8 cellular contexts compared by ENCODE assay signal in the genomic region with DNA sequence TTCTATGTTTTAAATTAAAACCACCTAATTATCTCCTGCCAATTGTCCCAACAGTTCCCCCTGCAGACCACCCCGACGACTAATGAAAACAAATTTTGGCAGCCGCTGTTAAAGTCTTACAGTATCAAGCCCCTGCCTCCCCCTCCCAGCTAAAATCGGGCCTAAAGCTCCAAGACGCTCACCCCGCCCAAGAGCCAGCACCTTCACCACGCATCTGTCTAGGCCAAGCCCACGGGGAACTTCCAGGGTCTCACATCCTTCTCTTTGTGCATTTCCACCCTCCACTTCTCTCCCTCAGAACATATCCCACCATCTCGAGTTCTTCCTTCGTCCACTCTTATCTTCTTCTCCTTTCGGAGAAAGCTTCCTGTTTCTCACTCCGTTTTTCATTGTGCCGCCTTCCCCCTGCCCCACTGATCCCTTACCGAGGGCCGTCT. TPM values are rescaled to one million over a fixed set of nuclear protein-coding genes. Genes with fewer than 3 reads are reported as not detected.
DNase-seq lines count a peak whose midpoint lies in the region; ATAC-seq and TF ChIP-seq lines count a peak whose summit lies in the region.

No MANE protein-coding gene starts in this region.

- H3K9me3 Mint-ChIP-seq in stimulated activated naive B cell treated with anti-CD40 and anti-IgM and Interleukin-4, amounts not matched to agents 10 μg/mL and 1 μg/mL and 100 μg/mL, for 72 hours: no peaks in the 10 kb centered on the region

- H3K4me1 Mint-ChIP-seq in stimulated activated naive B cell treated with anti-CD40 and anti-IgM and Interleukin-4, amounts not matched to agents 10 μg/mL and 1 μg/mL and 100 μg/mL, for 72 hours: peaks cover 19 to 32% of the 10 kb centered on the region in 2 donors

- peak overlapping the region; percentile 97 for H3K27ac Mint-ChIP-seq in stimulated activated naive B cell treated with anti-CD40 and anti-IgM and Interleukin-4, amounts not matched to agents 10 μg/mL and 1 μg/mL and 100 μg/mL, for 72 hours

- DNase-seq in GM10266 (ENCODE audit: extremely low spot score) (peak; percentile 11), RPMI7951 (ENCODE audit: low read depth) (peak; percentile 20), body of pancreas (peak in 3 of 4 donors; percentile 12 to 25 (median 15)), lower leg skin (ENCODE audit: low spot score in 2 of 2) (peak in 1 of 2 donors; percentile 23), GM13977 (ENCODE audit: low spot score) (no peak)
- no peak for DNase-seq in stimulated activated naive B cell treated with anti-CD40 and anti-IgM and Interleukin-4, amounts not matched to agents 10 μg/mL and 1 μg/mL and 100 μg/mL, for 72 hours

- no peaks in the 10 kb centered on the region for H3K9me3 ChIP-seq in body of pancreas

- H3K4me1 ChIP-seq in body of pancreas: peaks cover 30% of the 10 kb centered on the region

- H3K4me3 Mint-ChIP-seq in stimulated activated naive B cell treated with anti-CD40 and anti-IgM and Interleukin-4, amounts not matched to agents 10 μg/mL and 1 μg/mL and 100 μg/mL, for 72 hours: peak overlapping the region; percentile 89 to 97

- H3K27me3 Mint-ChIP-seq in stimulated activated naive B cell treated with anti-CD40 and anti-IgM and Interleukin-4, amounts not matched to agents 10 μg/mL and 1 μg/mL and 100 μg/mL, for 72 hours: no peaks in the 10 kb centered on the region

- no peak for TF ChIP-seq POLR2A in body of pancreas (IDR thresholded peaks at IDR 0.05)
- TF ChIP-seq POLR2A in lower leg skin (IDR thresholded peaks at IDR 0.05): no peak

- H3K4me3 ChIP-seq in body of pancreas: peak overlapping the region; percentile 78 to 97
- peak overlapping the region; percentile 97 for H3K4me3 ChIP-seq in lower leg skin (ENCODE audit: low read depth, poor library complexity, severe bottlenecking)

- intact Hi-C loops in body of pancreas (cut with DNase I) (no loop called here), lower leg skin (cut with DNase I; ENCODE audit: low total_unique reads) (no loop called here)

- peaks cover 21 to 36% of the 10 kb centered on the region in 2 donors for H3K36me3 Mint-ChIP-seq in stimulated activated naive B cell treated with anti-CD40 and anti-IgM and Interleukin-4, amounts not matched to agents 10 μg/mL and 1 μg/mL and 100 μg/mL, for 72 hours

- H3K36me3 ChIP-seq in body of pancreas (replicated peaks in 1 of 2; ENCODE audit: insufficient read depth in 1 of 2, low read depth in 2 of 2): peaks cover 0 to 6% of the 10 kb centered on the region in 2 donors

- no peaks in the 10 kb centered on the region for H3K27me3 ChIP-seq in body of pancreas

- ATAC-seq in HG02885 (IDR thresholded peaks at IDR 0.05; ENCODE audit: poor library complexity, unreplicated experiment) (peak; percentile 1), body of pancreas (no peak), HG03095 (IDR thresholded peaks at IDR 0.05; ENCODE audit: unreplicated experiment) (no peak)
- peak; percentile 2 to 12 for ATAC-seq in stimulated activated naive B cell treated with anti-CD40 and anti-IgM and Interleukin-4, amounts not matched to agents 10 μg/mL and 1 μg/mL and 100 μg/mL, for 72 hours (replicated peaks)

- WGBS in body of pancreas, 2 donors: 0 to 1% methylated on average over 15 of the region's 15 CpGs
- WGBS in lower leg skin, 2 donors: 0% methylated on average over 15 of the region's 15 CpGs

- in situ Hi-C loops in GM13977 (cut with MboI; ENCODE audit: low pct_unique_long_range_greater_than_20kb, low sequenced_read_pairs, unreplicated experiment): no loop called here

- peak overlapping the region; percentile 21 to 98 (median 93) for H3K27ac ChIP-seq in body of pancreas

- TF ChIP-seq CTCF in GM10266 (IDR thresholded peaks at IDR 0.05; ENCODE audit: control insufficient read depth, insufficient read depth, low read depth, missing control alignments): no peak
- no peak for TF ChIP-seq CTCF in body of pancreas (IDR thresholded peaks at IDR 0.05)
- TF ChIP-seq CTCF in lower leg skin (IDR thresholded peaks at IDR 0.05): no peak
- TF ChIP-seq CTCF in GM13977 (IDR thresholded peaks at IDR 0.05; ENCODE audit: extremely low read depth, insufficient read depth, missing control alignments): no peak

RNA-seq across cellular contexts. Expression of a gene that starts 0.4 kb away (rescaled TPM):
- total RNA-seq in RPMI7951 (2014; rRNA removed; shearing (Covaris generic)): 129 and 135 TPM in 2 replicates
- total RNA-seq in body of pancreas: 10 to 100 TPM; 38.9 to 52.7 TPM
- total RNA-seq in lower leg skin: 100 to 1,000 TPM in 1 of 4 donors, 10 to 100 TPM in 3; 70.9 to 137 (median 83.2) TPM

RNA-seq across cellular contexts. Expression of a gene that starts 1.6 kb away (rescaled TPM):
- 86.2 and 92.3 TPM in 2 replicates for total RNA-seq in RPMI7951 (2014; rRNA removed; shearing (Covaris generic))
- 10 to 100 TPM in 1 of 2 donors, 1 to 10 TPM in 1; 8.3 to 12.2 TPM for total RNA-seq in body of pancreas
- total RNA-seq in lower leg skin: 10 to 100 TPM; 33.6 to 45.3 (median 38.6) TPM

Comparison
In these comparisons a context has a peak if more than half of its experiments do, and no peak if none do; other contexts are left out.
1. DNase-seq: peak in GM10266 (single experiment), RPMI7951 (single experiment) and body of pancreas (3 of 4); none in stimulated activated naive B cell treated with anti-CD40 and anti-IgM and Interleukin-4, amounts not matched to agents 10 μg/mL and 1 μg/mL and 100 μg/mL, for 72 hours (single experiment) and GM13977 (single experiment).
2. ATAC-seq: peak in HG02885 (single experiment) and stimulated activated naive B cell treated with anti-CD40 and anti-IgM and Interleukin-4, amounts not matched to agents 10 μg/mL and 1 μg/mL and 100 μg/mL, for 72 hours (2 of 2); none in body of pancreas (single experiment) and HG03095 (single experiment).